In genomic region chr11:19242184-19242932, GRCh38 we compare ENCODE assay signal across 7 cellular contexts. TPM values are rescaled to one million over a fixed set of nuclear protein-coding genes. Genes with fewer than 3 reads are reported as not detected.
DNase-seq lines count a peak whose midpoint lies in the region; ATAC-seq lines count a peak whose summit lies in the region.

No MANE protein-coding gene starts in this region.

- H3K27me3 Mint-ChIP-seq in activated CD4-positive, alpha-beta memory T cell treated with anti-CD3 and anti-CD28 coated beads, Interleukin-2, amount 10 ng/mL, durations not matched to agents 7 days and 5 days, result peaks cover 10% of the 10 kb centered on the region
- H3K27me3 Mint-ChIP-seq in stimulated activated memory B cell treated with anti-CD40 and anti-IgM and Interleukin-4, amounts not matched to agents 10 μg/mL and 1 μg/mL and 100 μg/mL, for 72 hours, result peaks cover 53% of the 10 kb centered on the region

- peak overlapping the region; percentile 78 for H3K27ac Mint-ChIP-seq in activated CD4-positive, alpha-beta memory T cell treated with anti-CD3 and anti-CD28 coated beads, Interleukin-2, amount 10 ng/mL, durations not matched to agents 7 days and 5 days
- no peak overlapping the region for H3K27ac Mint-ChIP-seq in stimulated activated memory B cell treated with anti-CD40 and anti-IgM and Interleukin-4, amounts not matched to agents 10 μg/mL and 1 μg/mL and 100 μg/mL, for 72 hours

- H3K4me3 ChIP-seq in H7 (ENCODE audit: insufficient read depth, low read depth, low read length) (peak overlapping the region; percentile 81), right cardiac atrium (ENCODE audit: low read length) (peak overlapping the region; percentile 83)

- H3K9me3 ChIP-seq in right cardiac atrium (ENCODE audit: control insufficient read depth, low read length), result no peaks in the 10 kb centered on the region

- peaks cover 43% of the 10 kb centered on the region for H3K4me1 Mint-ChIP-seq in activated CD4-positive, alpha-beta memory T cell treated with anti-CD3 and anti-CD28 coated beads, Interleukin-2, amount 10 ng/mL, durations not matched to agents 7 days and 5 days
- peaks cover 15% of the 10 kb centered on the region for H3K4me1 Mint-ChIP-seq in stimulated activated memory B cell treated with anti-CD40 and anti-IgM and Interleukin-4, amounts not matched to agents 10 μg/mL and 1 μg/mL and 100 μg/mL, for 72 hours

- no peaks in the 10 kb centered on the region for H3K36me3 ChIP-seq in H7 (replicated peaks; ENCODE audit: control insufficient read depth, insufficient read depth, low read length)

- POLR2A ChIA-PET in activated CD4-positive, alpha-beta memory T cell treated with anti-CD3 and anti-CD28 coated beads, Interleukin-2, amount 10 ng/mL, durations not matched to agents 7 days and 5 days (lab: Charles Lee), result interaction anchor here (0.7 to 1.8 kb wide), 8 partner anchors 9 to 861 kb away, joined by 3 to 10 read pairs (median 4); no protein-coding TSS in a partner anchor

- DNase-seq in H7 (peak; percentile 62), right cardiac atrium (peak in 1 of 3 donors; percentile 42), NCI-H524 (lab: John Stamatoyannopoulos, UW) (no peak), NCI-H1417 treated with DMSO at 0.1 percent for 48 hours (lab: John Stamatoyannopoulos, UW) (no peak), epidermal melanocyte (ENCODE audit: insufficient read length, low spot score) (no peak)
- DNase-seq in activated CD4-positive, alpha-beta memory T cell treated with anti-CD3 and anti-CD28 coated beads, Interleukin-2, amount 10 ng/mL, durations not matched to agents 7 days and 5 days, result no peak

- no peaks in the 10 kb centered on the region for H3K9me3 Mint-ChIP-seq in activated CD4-positive, alpha-beta memory T cell treated with anti-CD3 and anti-CD28 coated beads, Interleukin-2, amount 10 ng/mL, durations not matched to agents 7 days and 5 days
- H3K9me3 Mint-ChIP-seq in stimulated activated memory B cell treated with anti-CD40 and anti-IgM and Interleukin-4, amounts not matched to agents 10 μg/mL and 1 μg/mL and 100 μg/mL, for 72 hours, result no peaks in the 10 kb centered on the region

- CTCF ChIA-PET in activated CD4-positive, alpha-beta memory T cell treated with anti-CD3 and anti-CD28 coated beads, Interleukin-2, amount 10 ng/mL, durations not matched to agents 7 days and 5 days (lab: Charles Lee), result interaction anchor here (0.9 to 1.3 kb wide), 2 partner anchors 15 to 17 kb away, joined by 3 to 4 read pairs; no protein-coding TSS in a partner anchor

- peak overlapping the region; percentile 98 for H3K4me3 Mint-ChIP-seq in activated CD4-positive, alpha-beta memory T cell treated with anti-CD3 and anti-CD28 coated beads, Interleukin-2, amount 10 ng/mL, durations not matched to agents 7 days and 5 days
- H3K4me3 Mint-ChIP-seq in stimulated activated memory B cell treated with anti-CD40 and anti-IgM and Interleukin-4, amounts not matched to agents 10 μg/mL and 1 μg/mL and 100 μg/mL, for 72 hours, result peak overlapping the region; percentile 86

- no peak overlapping the region for H3K27ac ChIP-seq in right cardiac atrium (ENCODE audit: low read length)

- peaks cover 28% of the 10 kb centered on the region for H3K36me3 Mint-ChIP-seq in activated CD4-positive, alpha-beta memory T cell treated with anti-CD3 and anti-CD28 coated beads, Interleukin-2, amount 10 ng/mL, durations not matched to agents 7 days and 5 days (ENCODE audit: low read depth)
- no peaks in the 10 kb centered on the region for H3K36me3 Mint-ChIP-seq in stimulated activated memory B cell treated with anti-CD40 and anti-IgM and Interleukin-4, amounts not matched to agents 10 μg/mL and 1 μg/mL and 100 μg/mL, for 72 hours

- no peak for ATAC-seq in right cardiac atrium
- no peak for ATAC-seq in stimulated activated memory B cell treated with anti-CD40 and anti-IgM and Interleukin-4, amounts not matched to agents 10 μg/mL and 1 μg/mL and 100 μg/mL, for 72 hours

- WGBS in right cardiac atrium, result 12% methylated on average over 55 of the region's 55 CpGs

- peaks cover 3% of the 10 kb centered on the region for H3K4me1 ChIP-seq in right cardiac atrium (ENCODE audit: control insufficient read depth, insufficient read depth, low read length)

- peaks cover 25% of the 10 kb centered on the region for H3K27me3 ChIP-seq in H7 (ENCODE audit: control insufficient read depth, insufficient read depth, low read length)
- no peaks in the 10 kb centered on the region for H3K27me3 ChIP-seq in right cardiac atrium (ENCODE audit: control insufficient read depth, insufficient read depth)

- intact Hi-C loops in right cardiac atrium (cut with DNase I), result no loop called here

RNA-seq across cellular contexts. Expression of gene E2F8, which starts 1.6 kb away (rescaled TPM):
- 4.4 and 5.6 TPM in 2 replicates for total RNA-seq in H7 (2014; rRNA removed; shearing (Covaris generic))
- 10 to 100 TPM; 37.3 to 40.8 TPM for total RNA-seq in activated CD4-positive, alpha-beta memory T cell treated with anti-CD3 and anti-CD28 coated beads, Interleukin-2, amount 10 ng/mL, durations not matched to agents 7 days and 5 days
- total RNA-seq in right cardiac atrium, result 1 to 10 TPM; 4.8 to 7.9 (median 5.7) TPM
- polyA plus RNA-seq in right cardiac atrium, result 2.9 TPM

RNA-seq across cellular contexts. Expression of gene CSRP3, which starts 40.6 kb away (rescaled TPM):
- total RNA-seq in H7 (2014; rRNA removed; shearing (Covaris generic)), result not detected in 2 replicates
- total RNA-seq in activated CD4-positive, alpha-beta memory T cell treated with anti-CD3 and anti-CD28 coated beads, Interleukin-2, amount 10 ng/mL, durations not matched to agents 7 days and 5 days, result not detected
- total RNA-seq in right cardiac atrium, result 1,000 to 10,000 TPM; 1,004 to 2,037 (median 1,403) TPM
- polyA plus RNA-seq in right cardiac atrium, result 2,317 TPM

Comparison
In these comparisons a context has a peak if more than half of its experiments do, and no peak if none do; other contexts are left out.
1. RNA of gene CSRP3, which starts 40.6 kb away (total RNA-seq): 1,004 to 2,037 TPM in right cardiac atrium; not detected in H7 and not detected in activated CD4-positive, alpha-beta memory T cell treated with anti-CD3 and anti-CD28 coated beads, Interleukin-2, amount 10 ng/mL, durations not matched to agents 7 days and 5 days; every median in the first group is over 1,000 times any median in the second.